In genomic region chr2:28665041-28665704, GRCh38 we compare ENCODE assay signal across 9 cellular contexts.
DNase-seq lines count a peak whose midpoint lies in the region; ATAC-seq, FAIRE-seq and TF ChIP-seq lines count a peak whose summit lies in the region.
"Had no signal": no experiment of that assay in that cellular context is flagged by ENCODE, and none has a peak within 500 bp of the region (broad histone marks: within the 10 kb centered on the region; RNA-seq: fewer than 3 reads in every experiment).

No MANE protein-coding gene starts in this region.

- H3K4me3 ChIP-seq in IMR-90 (ENCODE audit: insufficient read depth, low read depth, low read length), result no peak overlapping the region

- peak overlapping the region; percentile 90 for H3K27ac ChIP-seq in IMR-90 (ENCODE audit: insufficient read depth, low read length)

- H3K56ac ChIP-seq in IMR-90 (ENCODE audit: extremely low read depth, insufficient read depth, low read length), result peak overlapping the region; percentile 36

- H3K18ac ChIP-seq in IMR-90 (ENCODE audit: low read depth, low read length), result peak overlapping the region; percentile 37

- H2BK15ac ChIP-seq in IMR-90 (ENCODE audit: low read depth, low read length), result peak overlapping the region; percentile 97

- H3K4me1 ChIP-seq in IMR-90 (ENCODE audit: control insufficient read depth, insufficient read depth, low read length), result peaks cover 32% of the 10 kb centered on the region

- H3K36me3 ChIP-seq in IMR-90 (ENCODE audit: control insufficient read depth, insufficient read depth, low read length), result no peaks in the 10 kb centered on the region

- H2AK9ac ChIP-seq in IMR-90 (replicated peaks; ENCODE audit: low read depth, low read length, poor library complexity), result peak overlapping the region; percentile 32

- TF ChIP-seq RAD21 in IMR-90 (IDR thresholded peaks at IDR 0.05; ENCODE audit: low read length), result peak; percentile 17; the same call in 1 of the 2 replicates

- peaks cover 4% of the 10 kb centered on the region for H3K4me1 Mint-ChIP-seq in stimulated activated effector memory CD8-positive, alpha-beta T cell treated with anti-CD3 and anti-CD28 coated beads, Interleukin-12 subunit alpha, Interleukin-12 subunit beta, amount 100 ng/mL, for 72 hours

- peak overlapping the region; percentile 86 for H2AK5ac ChIP-seq in IMR-90 (ENCODE audit: low read depth, low read length)

- H3K4ac ChIP-seq in IMR-90 (ENCODE audit: low read depth, low read length), result peak overlapping the region; percentile 88

- H3K4me3 Mint-ChIP-seq in stimulated activated effector memory CD8-positive, alpha-beta T cell treated with anti-CD3 and anti-CD28 coated beads, Interleukin-12 subunit alpha, Interleukin-12 subunit beta, amount 100 ng/mL, for 72 hours, result no peak overlapping the region

- H2BK5ac ChIP-seq in IMR-90 (ENCODE audit: low read depth, low read length, poor library complexity, severe bottlenecking), result peak overlapping the region; percentile 76

- H4K5ac ChIP-seq in IMR-90 (ENCODE audit: low read depth, low read length), result peak overlapping the region; percentile 39

- peak overlapping the region; percentile 89 for H2BK120ac ChIP-seq in IMR-90 (ENCODE audit: low read depth, low read length)

- peak overlapping the region; percentile 85 for H2BK20ac ChIP-seq in IMR-90 (ENCODE audit: low read depth, low read length)

- no peak for TF ChIP-seq CTCF in IMR-90 (conservative IDR thresholded peaks at IDR 0.05; ENCODE audit: low read depth, low read length)

- BruUV-seq in IMR-90 (replicated peaks; lab: Mats Ljungman, UMichigan), result no TSS peak

- H3K79me1 ChIP-seq in IMR-90 (ENCODE audit: low read depth in 1 of 2, low read length in 2 of 2), result peaks cover 0 to 13% of the 10 kb centered on the region in 2 experiments; a peak in 1 of 4 replicates

- H4K20me1 ChIP-seq in IMR-90 (ENCODE audit: insufficient read depth, low read length), result no peaks in the 10 kb centered on the region

- no CpG with 5 or more reads among the region's 8 CpGs for WGBS in IMR-90 (ENCODE audit: extremely low coverage in 2 of 2, insufficient read length in 1 of 2), 2 experiments

- H3K27me3 ChIP-seq in IMR-90 (ENCODE audit: control insufficient read depth, insufficient read depth, low read length), result no peaks in the 10 kb centered on the region

- H2AFZ ChIP-seq in IMR-90 (replicated peaks; ENCODE audit: low read length, poor library complexity), result peak overlapping the region; percentile 67

- H3K9me3 Mint-ChIP-seq in stimulated activated effector memory CD8-positive, alpha-beta T cell treated with anti-CD3 and anti-CD28 coated beads, Interleukin-12 subunit alpha, Interleukin-12 subunit beta, amount 100 ng/mL, for 72 hours, result no peaks in the 10 kb centered on the region

- ATAC-seq in IMR-90 (ENCODE audit: low read depth) (peak; percentile 74), HG02884 (IDR thresholded peaks at IDR 0.05; ENCODE audit: unreplicated experiment) (no peak), GM18867 (IDR thresholded peaks at IDR 0.05; ENCODE audit: unreplicated experiment) (no peak)
- ATAC-seq in stimulated activated effector memory CD8-positive, alpha-beta T cell treated with anti-CD3 and anti-CD28 coated beads, Interleukin-12 subunit alpha, Interleukin-12 subunit beta, amount 100 ng/mL, for 72 hours, result no peak

- POLR2A ChIA-PET in IMR-90 (lab: Charles Lee; ENCODE audit: unreplicated experiment), result no interaction called here

- peaks cover 16% of the 10 kb centered on the region for H3K9me1 ChIP-seq in IMR-90 (ENCODE audit: insufficient read depth, low read length)

- H3K4me2 ChIP-seq in IMR-90 (ENCODE audit: low read depth, low read length), result peak overlapping the region; percentile 33

- FAIRE-seq in GM12892 (lab: Jason Lieb, UNC), result no peak

- CTCF ChIA-PET in IMR-90 (lab: Yijun Ruan, JAX), result interaction anchor here (0.6 to 4.4 kb wide), 3 partner anchors 71 to 99 kb away, joined by 3 to 24 read pairs (median 6); no protein-coding TSS in a partner anchor

- no peaks in the 10 kb centered on the region for H3K36me3 Mint-ChIP-seq in stimulated activated effector memory CD8-positive, alpha-beta T cell treated with anti-CD3 and anti-CD28 coated beads, Interleukin-12 subunit alpha, Interleukin-12 subunit beta, amount 100 ng/mL, for 72 hours

- peak overlapping the region; percentile 89 for H4K91ac ChIP-seq in IMR-90 (ENCODE audit: insufficient read depth, low read depth, low read length)

- peak overlapping the region; percentile 7 for H3K9ac ChIP-seq in IMR-90 (ENCODE audit: low read depth, low read length)

- intact Hi-C loops in IMR-90 (cut with micrococcal nuclease), result loop anchor here (1.0 to 10.0 kb wide), 3 partner anchors 52 to 230 kb away; partner anchors contain the start of gene WDR43

- peak overlapping the region; percentile 69 for H3K23ac ChIP-seq in IMR-90 (ENCODE audit: low read depth, low read length)

- peak overlapping the region; percentile 6 for H3K27ac Mint-ChIP-seq in stimulated activated effector memory CD8-positive, alpha-beta T cell treated with anti-CD3 and anti-CD28 coated beads, Interleukin-12 subunit alpha, Interleukin-12 subunit beta, amount 100 ng/mL, for 72 hours

- TF ChIP-seq POLR2A in IMR-90 (IDR thresholded peaks at IDR 0.05; ENCODE audit: low read depth, low read length), result no peak
- no peak for TF ChIP-seq POLR2A in GM12892 (IDR thresholded peaks at IDR 0.05; ENCODE audit: low read depth, low read length)

- peak; percentile 85 for DNase-seq in IMR-90
- peak; percentile 89 for DNase-seq in astrocyte of the hippocampus (ENCODE audit: low read depth, low spot score)
- peak; percentile 74 for DNase-seq in iris pigment epithelial cell (ENCODE audit: low read depth)
- no peak for DNase-seq in stimulated activated effector memory CD8-positive, alpha-beta T cell treated with anti-CD3 and anti-CD28 coated beads, Interleukin-12 subunit alpha, Interleukin-12 subunit beta, amount 100 ng/mL, for 72 hours (ENCODE audit: low spot score in 2 of 2)
- DNase-seq in GM12892 (ENCODE audit: insufficient read length), result no peak
- no peak for DNase-seq in OCI-M1 (lab: John Stamatoyannopoulos, UW)
- DNase-seq: NCI-H1048 had no signal

- H3K14ac ChIP-seq in IMR-90 (replicated peaks; ENCODE audit: low read depth, low read length), result peak overlapping the region; percentile 59

- peak overlapping the region; percentile 23 to 85; a peak in 3 of 4 replicates for H4K8ac ChIP-seq in IMR-90 (ENCODE audit: low read depth in 2 of 2, low read length in 2 of 2)

- dilution Hi-C loops in IMR-90 (cut with HindIII; ENCODE audit: low sequenced_read_pairs, unreplicated experiment), result no loop called here

- H3K9me3 ChIP-seq in IMR-90 (ENCODE audit: control insufficient read depth, insufficient read depth, low read length), result no peaks in the 10 kb centered on the region

- in situ Hi-C loops in IMR-90 (cut with MboI; ENCODE audit: low sequenced_read_pairs), result no loop called here

TF ChIP-seq in IMR-90, 13 proteins besides CTCF, POLR2A, EP300 and RAD21:
- TF ChIP-seq NFE2L2 (IDR thresholded peaks at IDR 0.05; ENCODE audit: low read depth, low read length) (no peak), MAFK (IDR thresholded peaks at IDR 0.05; ENCODE audit: low read depth, low read length) (0 out of 2 replicates have a peak, but pooled peaks have one; percentile 4), FOS (IDR thresholded peaks at IDR 0.05; ENCODE audit: low read depth, low read length) (no peak), MAZ (IDR thresholded peaks at IDR 0.05; ENCODE audit: borderline replicate concordance, low read depth, low read length) (no peak), RFX5 (IDR thresholded peaks at IDR 0.05; ENCODE audit: low read depth, low read length) (no peak), BHLHE40 (IDR thresholded peaks at IDR 0.05; ENCODE audit: low read depth, low read length) (no peak), CEBPB (IDR thresholded peaks at IDR 0.05; ENCODE audit: low read depth, low read length) (no peak), RCOR1 (IDR thresholded peaks at IDR 0.05; ENCODE audit: insufficient replicate concordance, low read length) (no peak)

Comparison
In these comparisons a context has a peak if more than half of its experiments do, and no peak if none do; other contexts are left out.
1. DNase-seq: peak in IMR-90 (single experiment), astrocyte of the hippocampus (single experiment) and iris pigment epithelial cell (single experiment); none in stimulated activated effector memory CD8-positive, alpha-beta T cell treated with anti-CD3 and anti-CD28 coated beads, Interleukin-12 subunit alpha, Interleukin-12 subunit beta, amount 100 ng/mL, for 72 hours (0 of 2), GM12892 (single experiment) and OCI-M1 (single experiment).